In the genomic region with DNA sequence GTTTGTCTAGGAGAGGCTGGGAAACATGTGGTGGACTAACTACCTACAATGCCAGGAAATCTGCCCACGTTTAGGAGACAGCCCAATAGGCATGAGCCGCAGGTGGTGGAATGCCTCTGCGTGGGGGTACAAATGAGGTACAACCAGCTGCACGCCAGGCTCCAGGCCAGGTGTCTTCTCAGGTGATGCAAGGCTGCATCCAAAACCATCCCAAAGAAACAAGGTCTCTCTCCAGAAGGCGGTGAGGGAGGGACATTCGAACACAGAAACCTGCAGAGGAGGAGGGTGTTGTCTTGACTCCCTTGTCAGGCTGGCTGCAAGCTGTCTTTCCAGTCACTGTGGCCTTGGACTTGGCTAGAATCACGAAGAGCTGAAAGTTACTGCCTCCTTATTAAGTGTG, we compare ENCODE assay signal across 18 cellular contexts. TPM values are rescaled to one million over a fixed set of nuclear protein-coding genes. Genes with fewer than 3 reads are reported as not detected.
DNase-seq lines count a peak whose midpoint lies in the region; ATAC-seq and TF ChIP-seq lines count a peak whose summit lies in the region.
"Had no signal": no experiment of that assay in that cellular context is flagged by ENCODE, and none has a peak within 500 bp of the region (broad histone marks: within the 10 kb centered on the region; RNA-seq: fewer than 3 reads in every experiment).

No MANE protein-coding gene starts in this region.

- no peak overlapping the region for H3K4me3 ChIP-seq in left ventricle myocardium inferior
- no peak overlapping the region for H3K4me3 ChIP-seq in skeletal muscle tissue (ENCODE audit: low read length in 3 of 3)
- H3K4me3 ChIP-seq in HAP-1 = no peak overlapping the region
- H3K4me3 ChIP-seq: A549; BLaER1 treated with 17β-estradiol and CSF1 and Interleukin-3, amounts not matched to agents 10 nM and 100 nM; GM12878 had no signal

- H3K4me1 Mint-ChIP-seq in activated T-helper 17 cell treated with anti-CD3 and anti-CD28 coated beads, Interleukin-2, amount 50 U/mL, for 72 hours = peaks cover 30% of the 10 kb centered on the region

- H3K4me3 Mint-ChIP-seq in activated T-helper 17 cell treated with anti-CD3 and anti-CD28 coated beads, Interleukin-2, amount 50 U/mL, for 72 hours = no peak overlapping the region
- H3K4me3 Mint-ChIP-seq: IgD-negative memory B cell had no signal

- intact Hi-C loops in left ventricle myocardium inferior (cut with micrococcal nuclease) (loop anchor here (10.0 kb wide), 1 partner anchor 125 kb away; no protein-coding TSS in a partner anchor), Right ventricle myocardium inferior (cut with DNase I) (no loop called here)

- in situ Hi-C loops in HAP-1 (cut with MboI; ENCODE audit: low sequenced_read_pairs) (no loop called here), KBM-7 (cut with MboI; ENCODE audit: low pct_unique_long_range_greater_than_20kb, low sequenced_read_pairs) (no loop called here)

- peak overlapping the region; percentile 19 for H3K27ac Mint-ChIP-seq in activated T-helper 17 cell treated with anti-CD3 and anti-CD28 coated beads, Interleukin-2, amount 50 U/mL, for 72 hours

- H3K27me3 ChIP-seq in left ventricle myocardium inferior (ENCODE audit: low read depth) (no peaks in the 10 kb centered on the region), skeletal muscle tissue (ENCODE audit: control insufficient read depth in 3 of 3, insufficient read depth in 3 of 3, low read length in 3 of 3) (no peaks in the 10 kb centered on the region), HAP-1 (ENCODE audit: low read depth) (no peaks in the 10 kb centered on the region)
- H3K27me3 ChIP-seq: BLaER1 treated with 17β-estradiol and CSF1 and Interleukin-3, amounts not matched to agents 10 nM and 100 nM had no signal

- no peaks in the 10 kb centered on the region for H3K9me3 ChIP-seq in left ventricle myocardium inferior (replicated peaks)
- H3K9me3 ChIP-seq in skeletal muscle tissue (ENCODE audit: control insufficient read depth in 3 of 3, low read length in 3 of 3) = no peaks in the 10 kb centered on the region
- no peaks in the 10 kb centered on the region for H3K9me3 ChIP-seq in HAP-1
- H3K9me3 ChIP-seq: A549; BLaER1 treated with 17β-estradiol and CSF1 and Interleukin-3, amounts not matched to agents 10 nM and 100 nM had no signal

- no peaks in the 10 kb centered on the region for H3K27me3 Mint-ChIP-seq in activated T-helper 17 cell treated with anti-CD3 and anti-CD28 coated beads, Interleukin-2, amount 50 U/mL, for 72 hours
- H3K27me3 Mint-ChIP-seq: IgD-negative memory B cell had no signal

- ATAC-seq in Right ventricle myocardium inferior (no peak), esophagus mucosa (peak; percentile 47), HG02840 (IDR thresholded peaks at IDR 0.05; ENCODE audit: low FRiP score, unreplicated experiment) (no peak)
- ATAC-seq in activated T-helper 17 cell treated with anti-CD3 and anti-CD28 coated beads, Interleukin-2, amount 50 U/mL, for 72 hours (replicated peaks) = no peak
- ATAC-seq: A549, GM12878 had no signal

- peaks cover 25% of the 10 kb centered on the region for H3K36me3 Mint-ChIP-seq in activated T-helper 17 cell treated with anti-CD3 and anti-CD28 coated beads, Interleukin-2, amount 50 U/mL, for 72 hours (ENCODE audit: low read depth)

- TF ChIP-seq CTCF in left ventricle myocardium inferior (IDR thresholded peaks at IDR 0.05; ENCODE audit: borderline replicate concordance) = no peak

- peak overlapping the region in 2 of 3 donors; percentile 26 to 33 for H3K9ac ChIP-seq in skeletal muscle tissue (ENCODE audit: low read depth in 1 of 3, low read length in 3 of 3)
- H3K9ac ChIP-seq: BLaER1 treated with 17β-estradiol and CSF1 and Interleukin-3, amounts not matched to agents 10 nM and 100 nM had no signal

- DNase-seq in left ventricle myocardium inferior (no peak), Right ventricle myocardium inferior (ENCODE audit: missing footprints) (no peak), HAP-1 (ENCODE audit: low spot score in 2 of 2) (no peak), KBM-7 (no peak)
- DNase-seq: DND-41, GDM1, NCI-H1417 treated with DMSO at 0.1 percent for 48 hours, NCI-H2029, NCI-H510A, NCI-H82 had no signal

- no peaks in the 10 kb centered on the region for H3K9me3 Mint-ChIP-seq in activated T-helper 17 cell treated with anti-CD3 and anti-CD28 coated beads, Interleukin-2, amount 50 U/mL, for 72 hours
- H3K9me3 Mint-ChIP-seq: IgD-negative memory B cell had no signal

- no peaks in the 10 kb centered on the region for H3K36me3 ChIP-seq in left ventricle myocardium inferior
- no peaks in the 10 kb centered on the region for H3K36me3 ChIP-seq in skeletal muscle tissue (ENCODE audit: control insufficient read depth in 3 of 3, insufficient read depth in 3 of 3, low read length in 3 of 3)
- H3K36me3 ChIP-seq in HAP-1 (replicated peaks) = no peaks in the 10 kb centered on the region

- peak overlapping the region; percentile 61 for H3K27ac ChIP-seq in left ventricle myocardium inferior (replicated peaks)
- H3K27ac ChIP-seq in skeletal muscle tissue (ENCODE audit: low read depth, low read length) = no peak overlapping the region
- H3K27ac ChIP-seq: A549; BLaER1 treated with 17β-estradiol and CSF1 and Interleukin-3, amounts not matched to agents 10 nM and 100 nM had no signal

- peaks cover 77% of the 10 kb centered on the region for H3K4me1 ChIP-seq in left ventricle myocardium inferior
- peaks cover 22 to 45% (median 36%) of the 10 kb centered on the region in 3 donors for H3K4me1 ChIP-seq in skeletal muscle tissue (ENCODE audit: control insufficient read depth in 3 of 3, insufficient read depth in 3 of 3, low read length in 3 of 3)
- H3K4me1 ChIP-seq in HAP-1 = no peaks in the 10 kb centered on the region
- H3K4me1 ChIP-seq: A549 had no signal

RNA-seq across cellular contexts. Expression of a gene that starts 11.6 kb away (rescaled TPM):
- total RNA-seq in left ventricle myocardium inferior (227 TPM), Right ventricle myocardium inferior (156 TPM), esophagus mucosa (25.5 TPM), skeletal muscle tissue (13.0 TPM)
- 100 to 1,000 TPM; 101 to 193 TPM for total RNA-seq in activated T-helper 17 cell treated with anti-CD3 and anti-CD28 coated beads, Interleukin-2, amount 50 U/mL, for 72 hours
